Comparison of ENCODE assay signal across 1 cellular context in the genomic region with DNA sequence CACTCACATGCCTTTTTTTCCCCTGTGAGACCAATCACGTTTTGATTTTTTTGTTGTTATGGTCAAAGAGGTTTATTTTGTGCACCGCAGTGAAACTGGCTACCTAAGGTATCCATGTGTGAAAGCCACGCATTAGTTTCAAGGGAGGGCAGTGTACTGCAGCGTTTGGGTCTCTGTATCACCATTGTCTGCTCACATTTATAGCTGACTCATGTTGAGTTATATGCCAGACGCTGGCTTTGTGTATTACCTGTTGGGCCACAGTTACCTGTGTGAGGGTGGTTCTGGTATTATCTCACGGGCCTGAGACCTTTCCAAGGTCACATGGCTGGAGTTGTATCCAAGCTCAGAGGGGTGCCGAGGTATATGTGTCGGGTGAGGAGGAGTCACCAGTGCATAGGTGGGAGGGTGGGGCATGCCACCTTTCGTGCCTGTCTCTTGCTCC.
TF ChIP-seq lines count a peak whose summit lies in the region.

No MANE protein-coding gene starts in this region.

TF ChIP-seq in GM23338, 12 proteins besides CTCF, POLR2A, EP300 and RAD21 (continued from another document):
- TF ChIP-seq, protein P1, sequence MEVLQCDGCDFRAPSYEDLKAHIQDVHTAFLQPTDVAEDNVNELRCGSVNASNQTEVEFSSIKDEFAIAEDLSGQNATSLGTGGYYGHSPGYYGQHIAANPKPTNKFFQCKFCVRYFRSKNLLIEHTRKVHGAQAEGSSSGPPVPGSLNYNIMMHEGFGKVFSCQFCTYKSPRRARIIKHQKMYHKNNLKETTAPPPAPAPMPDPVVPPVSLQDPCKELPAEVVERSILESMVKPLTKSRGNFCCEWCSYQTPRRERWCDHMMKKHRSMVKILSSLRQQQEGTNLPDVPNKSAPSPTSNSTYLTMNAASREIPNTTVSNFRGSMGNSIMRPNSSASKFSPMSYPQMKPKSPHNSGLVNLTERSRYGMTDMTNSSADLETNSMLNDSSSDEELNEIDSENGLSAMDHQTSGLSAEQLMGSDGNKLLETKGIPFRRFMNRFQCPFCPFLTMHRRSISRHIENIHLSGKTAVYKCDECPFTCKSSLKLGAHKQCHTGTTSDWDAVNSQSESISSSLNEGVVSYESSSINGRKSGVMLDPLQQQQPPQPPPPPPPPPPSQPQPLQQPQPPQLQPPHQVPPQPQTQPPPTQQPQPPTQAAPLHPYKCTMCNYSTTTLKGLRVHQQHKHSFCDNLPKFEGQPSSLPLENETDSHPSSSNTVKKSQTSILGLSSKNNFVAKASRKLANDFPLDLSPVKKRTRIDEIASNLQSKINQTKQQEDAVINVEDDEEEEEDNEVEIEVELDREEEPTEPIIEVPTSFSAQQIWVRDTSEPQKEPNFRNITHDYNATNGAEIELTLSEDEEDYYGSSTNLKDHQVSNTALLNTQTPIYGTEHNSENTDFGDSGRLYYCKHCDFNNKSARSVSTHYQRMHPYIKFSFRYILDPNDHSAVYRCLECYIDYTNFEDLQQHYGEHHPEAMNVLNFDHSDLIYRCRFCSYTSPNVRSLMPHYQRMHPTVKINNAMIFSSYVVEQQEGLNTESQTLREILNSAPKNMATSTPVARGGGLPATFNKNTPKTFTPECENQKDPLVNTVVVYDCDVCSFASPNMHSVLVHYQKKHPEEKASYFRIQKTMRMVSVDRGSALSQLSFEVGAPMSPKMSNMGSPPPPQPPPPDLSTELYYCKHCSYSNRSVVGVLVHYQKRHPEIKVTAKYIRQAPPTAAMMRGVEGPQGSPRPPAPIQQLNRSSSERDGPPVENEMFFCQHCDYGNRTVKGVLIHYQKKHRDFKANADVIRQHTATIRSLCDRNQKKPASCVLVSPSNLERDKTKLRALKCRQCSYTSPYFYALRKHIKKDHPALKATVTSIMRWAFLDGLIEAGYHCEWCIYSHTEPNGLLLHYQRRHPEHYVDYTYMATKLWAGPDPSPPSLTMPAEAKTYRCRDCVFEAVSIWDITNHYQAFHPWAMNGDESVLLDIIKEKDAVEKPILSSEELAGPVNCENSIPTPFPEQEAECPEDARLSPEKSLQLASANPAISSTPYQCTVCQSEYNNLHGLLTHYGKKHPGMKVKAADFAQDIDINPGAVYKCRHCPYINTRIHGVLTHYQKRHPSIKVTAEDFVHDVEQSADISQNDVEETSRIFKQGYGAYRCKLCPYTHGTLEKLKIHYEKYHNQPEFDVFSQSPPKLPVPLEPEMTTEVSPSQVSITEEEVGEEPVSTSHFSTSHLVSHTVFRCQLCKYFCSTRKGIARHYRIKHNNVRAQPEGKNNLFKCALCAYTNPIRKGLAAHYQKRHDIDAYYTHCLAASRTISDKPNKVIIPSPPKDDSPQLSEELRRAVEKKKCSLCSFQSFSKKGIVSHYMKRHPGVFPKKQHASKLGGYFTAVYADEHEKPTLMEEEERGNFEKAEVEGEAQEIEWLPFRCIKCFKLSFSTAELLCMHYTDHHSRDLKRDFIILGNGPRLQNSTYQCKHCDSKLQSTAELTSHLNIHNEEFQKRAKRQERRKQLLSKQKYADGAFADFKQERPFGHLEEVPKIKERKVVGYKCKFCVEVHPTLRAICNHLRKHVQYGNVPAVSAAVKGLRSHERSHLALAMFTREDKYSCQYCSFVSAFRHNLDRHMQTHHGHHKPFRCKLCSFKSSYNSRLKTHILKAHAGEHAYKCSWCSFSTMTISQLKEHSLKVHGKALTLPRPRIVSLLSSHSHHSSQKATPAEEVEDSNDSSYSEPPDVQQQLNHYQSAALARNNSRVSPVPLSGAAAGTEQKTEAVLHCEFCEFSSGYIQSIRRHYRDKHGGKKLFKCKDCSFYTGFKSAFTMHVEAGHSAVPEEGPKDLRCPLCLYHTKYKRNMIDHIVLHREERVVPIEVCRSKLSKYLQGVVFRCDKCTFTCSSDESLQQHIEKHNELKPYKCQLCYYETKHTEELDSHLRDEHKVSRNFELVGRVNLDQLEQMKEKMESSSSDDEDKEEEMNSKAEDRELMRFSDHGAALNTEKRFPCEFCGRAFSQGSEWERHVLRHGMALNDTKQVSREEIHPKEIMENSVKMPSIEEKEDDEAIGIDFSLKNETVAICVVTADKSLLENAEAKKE (CRISPR knock-in tag; IDR thresholded peaks at IDR 0.05), result no peak
- TF ChIP-seq STAT1 (IDR thresholded peaks at IDR 0.05; ENCODE audit: unreplicated experiment), result no peak
- TF ChIP-seq, protein P2, sequence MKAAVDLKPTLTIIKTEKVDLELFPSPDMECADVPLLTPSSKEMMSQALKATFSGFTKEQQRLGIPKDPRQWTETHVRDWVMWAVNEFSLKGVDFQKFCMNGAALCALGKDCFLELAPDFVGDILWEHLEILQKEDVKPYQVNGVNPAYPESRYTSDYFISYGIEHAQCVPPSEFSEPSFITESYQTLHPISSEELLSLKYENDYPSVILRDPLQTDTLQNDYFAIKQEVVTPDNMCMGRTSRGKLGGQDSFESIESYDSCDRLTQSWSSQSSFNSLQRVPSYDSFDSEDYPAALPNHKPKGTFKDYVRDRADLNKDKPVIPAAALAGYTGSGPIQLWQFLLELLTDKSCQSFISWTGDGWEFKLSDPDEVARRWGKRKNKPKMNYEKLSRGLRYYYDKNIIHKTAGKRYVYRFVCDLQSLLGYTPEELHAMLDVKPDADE (IDR thresholded peaks at IDR 0.05), result no peak
- TF ChIP-seq NANOG (IDR thresholded peaks at IDR 0.05; ENCODE audit: borderline replicate concordance), result no peak
- TF ChIP-seq EZH2 (IDR thresholded peaks at IDR 0.05; ENCODE audit: low read depth, unreplicated experiment), result no peak
